In genomic region chr2:152448621-152449020, GRCh38 we compare ENCODE assay signal across 20 cellular contexts.
"Had no signal": no experiment of that assay in that cellular context is flagged by ENCODE, and none has a peak within 500 bp of the region (broad histone marks: within the 10 kb centered on the region; RNA-seq: fewer than 3 reads in every experiment).

No MANE protein-coding gene starts in this region.

- H3K27me3 Mint-ChIP-seq: activated B cell treated with CpG ODN at 0.5 μM for 24 hours had no signal

- H3K36me3 Mint-ChIP-seq: activated naive CD8-positive, alpha-beta T cell treated with anti-CD3 and anti-CD28 coated beads for 36 hours; memory B cell; natural killer cell treated with Interleukin-12 subunit alpha and Interleukin-12 subunit beta and Interleukin-15 and Interleukin-18, amount 100 ng/mL, for 72 hours had no signal

- H3K27ac Mint-ChIP-seq: activated B cell treated with CpG ODN at 0.5 μM for 24 hours; activated CD4-positive, alpha-beta T cell treated with anti-CD3 and anti-CD28 coated beads, Interleukin-2, amount 10 ng/mL, durations not matched to agents 24 days and 14 days; activated CD8-positive, alpha-beta T cell treated with anti-CD3 and anti-CD28 coated beads, Interleukin-2, amount 10 ng/mL, durations not matched to agents 7 days and 5 days; activated naive CD8-positive, alpha-beta T cell treated with anti-CD3 and anti-CD28 coated beads for 36 hours; activated T-helper 1 cell treated with anti-CD3 and anti-CD28 coated beads, Interleukin-12 subunit alpha, Interleukin-12 subunit beta, Interleukin-2, Interleukin-4 antibody, amounts not matched to agents 30 ng/mL and 10 ng/mL and 1 ng/mL, durations not matched to agents 14 hours and 24 hours and 36 hours; memory B cell; natural killer cell treated with Interleukin-12 subunit alpha and Interleukin-12 subunit beta and Interleukin-15 and Interleukin-18, amount 100 ng/mL, for 72 hours; T-helper 17 cell had no signal

- H3K4me1 ChIP-seq: breast epithelium, prostate gland had no signal

- H3K9me3 ChIP-seq: breast epithelium, gastroesophageal sphincter, prostate gland, testis had no signal

- H3K36me3 ChIP-seq: breast epithelium, gastroesophageal sphincter, prostate gland had no signal

- H3K27ac ChIP-seq: breast epithelium, gastroesophageal sphincter, prostate gland, skin epidermis, testis had no signal

- FAIRE-seq: TTC549 had no signal

- H3K4me3 Mint-ChIP-seq: activated B cell treated with CpG ODN at 0.5 μM for 24 hours; activated CD4-positive, alpha-beta T cell treated with anti-CD3 and anti-CD28 coated beads, Interleukin-2, amount 10 ng/mL, durations not matched to agents 24 days and 14 days; activated CD8-positive, alpha-beta T cell treated with anti-CD3 and anti-CD28 coated beads, Interleukin-2, amount 10 ng/mL, durations not matched to agents 7 days and 5 days; activated naive CD8-positive, alpha-beta T cell treated with anti-CD3 and anti-CD28 coated beads for 36 hours; activated T-helper 1 cell treated with anti-CD3 and anti-CD28 coated beads, Interleukin-12 subunit alpha, Interleukin-12 subunit beta, Interleukin-2, Interleukin-4 antibody, amounts not matched to agents 30 ng/mL and 10 ng/mL and 1 ng/mL, durations not matched to agents 14 hours and 24 hours and 36 hours; memory B cell; natural killer cell treated with Interleukin-12 subunit alpha and Interleukin-12 subunit beta and Interleukin-15 and Interleukin-18, amount 100 ng/mL, for 72 hours; T-helper 17 cell had no signal

- DNase-seq: activated B cell treated with CpG ODN at 0.5 μM for 24 hours; activated CD4-positive, alpha-beta T cell treated with anti-CD3 and anti-CD28 coated beads, Interleukin-2, amount 10 ng/mL, durations not matched to agents 24 days and 14 days; activated CD8-positive, alpha-beta memory T cell treated with anti-CD3 and anti-CD28 coated beads, Interleukin-2, amount 50 U/mL, for 48 hours; activated CD8-positive, alpha-beta T cell treated with anti-CD3 and anti-CD28 coated beads, Interleukin-2, amount 10 ng/mL, durations not matched to agents 7 days and 5 days; activated naive CD8-positive, alpha-beta T cell treated with anti-CD3 and anti-CD28 coated beads for 36 hours; aorta; left ventricle myocardium superior; right cardiac atrium; stimulated activated CD4-positive, alpha-beta T cell treated with anti-CD3 and anti-CD28 coated beads, Interleukin-4, amount 100 ng/mL, for 24 hours; stimulated activated naive CD4-positive, alpha-beta T cell; T-helper 17 cell; testis had no signal

- H3K9me3 Mint-ChIP-seq: activated B cell treated with CpG ODN at 0.5 μM for 24 hours; activated naive CD8-positive, alpha-beta T cell treated with anti-CD3 and anti-CD28 coated beads for 36 hours; activated T-helper 1 cell treated with anti-CD3 and anti-CD28 coated beads, Interleukin-12 subunit alpha, Interleukin-12 subunit beta, Interleukin-2, Interleukin-4 antibody, amounts not matched to agents 30 ng/mL and 10 ng/mL and 1 ng/mL, durations not matched to agents 14 hours and 24 hours and 36 hours; memory B cell; natural killer cell treated with Interleukin-12 subunit alpha and Interleukin-12 subunit beta and Interleukin-15 and Interleukin-18, amount 100 ng/mL, for 72 hours had no signal

- H3K4me3 ChIP-seq: breast epithelium, gastroesophageal sphincter, prostate gland, skin epidermis, testis had no signal

- H3K4me1 Mint-ChIP-seq: activated naive CD8-positive, alpha-beta T cell treated with anti-CD3 and anti-CD28 coated beads for 36 hours; memory B cell; T-helper 17 cell had no signal

- ATAC-seq: activated CD8-positive, alpha-beta T cell treated with anti-CD3 and anti-CD28 coated beads, Interleukin-2, amount 10 ng/mL, durations not matched to agents 7 days and 5 days; gastroesophageal sphincter; left ventricle myocardium superior; natural killer cell treated with Interleukin-12 subunit alpha and Interleukin-12 subunit beta and Interleukin-15 and Interleukin-18, amount 100 ng/mL, for 72 hours; right cardiac atrium; T-helper 17 cell had no signal

- H3K27me3 ChIP-seq: breast epithelium, gastroesophageal sphincter, testis had no signal
